ENCODE assay signal across 8 cellular contexts in genomic region chr22:30920407-30920806, GRCh38. TPM values are rescaled to one million over a fixed set of nuclear protein-coding genes. Genes with fewer than 3 reads are reported as not detected.
A peak's percentile ranks its signal among the peaks of the same experiment; 100 is the strongest.
DNase-seq lines count a peak whose midpoint lies in the region; ATAC-seq and TF ChIP-seq lines count a peak whose summit lies in the region.

No MANE protein-coding gene starts in this region.

- H3K27me3 ChIP-seq in Loucy (ENCODE audit: insufficient read depth, low read length, poor library complexity, severe bottlenecking) (no peaks in the 10 kb centered on the region), vagina (no peaks in the 10 kb centered on the region)

- no peaks in the 10 kb centered on the region for H3K4me1 ChIP-seq in Loucy (ENCODE audit: insufficient read depth, low read length, poor library complexity, severe bottlenecking)
- H3K4me1 ChIP-seq in vagina: peaks cover 14% of the 10 kb centered on the region

- peak overlapping the region; percentile 51 for H3K4me2 ChIP-seq in Loucy (ENCODE audit: low read depth, low read length, poor library complexity, severe bottlenecking)

- H4K20me1 ChIP-seq in Loucy (ENCODE audit: insufficient read depth, low read length, poor library complexity, severe bottlenecking): no peaks in the 10 kb centered on the region

- no peaks in the 10 kb centered on the region for H3K79me2 ChIP-seq in Loucy (ENCODE audit: insufficient read depth, low read length)

- no peak for ATAC-seq in GM19395 (IDR thresholded peaks at IDR 0.05; ENCODE audit: unreplicated experiment)

- intact Hi-C loops in cardiac septum (cut with DNase I) (loop anchor here (1.0 to 5.0 kb wide), 2 partner anchors 157 to 288 kb away; no protein-coding TSS in a partner anchor), vagina (cut with DNase I) (loop anchor here (10.0 kb wide), 1 partner anchor 286 kb away; the partner anchor contains the start of gene SLC35E4)

- no peaks in the 10 kb centered on the region for H3K9me2 ChIP-seq in Loucy (replicated peaks; ENCODE audit: low read depth, low read length)

- no peak overlapping the region for H3K27ac ChIP-seq in vagina

- H2AFZ ChIP-seq in Loucy (ENCODE audit: low read length): no peak overlapping the region

- H3K4me3 ChIP-seq in Loucy (ENCODE audit: low read length, poor library complexity, severe bottlenecking) (no peak overlapping the region), vagina (no peak overlapping the region)

- peak; percentile 87 for TF ChIP-seq CTCF in Loucy (conservative IDR thresholded peaks at IDR 0.05; ENCODE audit: low read length)
- peak; percentile 33 to 91 (median 85) for TF ChIP-seq CTCF in vagina (IDR thresholded peaks at IDR 0.05)

- H3F3A ChIP-seq in Loucy (ENCODE audit: low read depth): no peaks in the 10 kb centered on the region

- peak; percentile 77 for DNase-seq in ELF-1 (ENCODE audit: low read depth, low spot score)
- DNase-seq in T-helper 1 cell: peak; percentile 58 to 83 (median 68)
- DNase-seq in activated naive CD8-positive, alpha-beta T cell treated with anti-CD3 and anti-CD28 coated beads, Interleukin-2, amount 50 U/mL, for 16 hours (ENCODE audit: low read depth, low spot score): peak; percentile 73
- peak; percentile 84 for DNase-seq in cardiac septum (ENCODE audit: low spot score)
- peak; percentile 59 for DNase-seq in putamen (ENCODE audit: low spot score)
- DNase-seq in vagina (ENCODE audit: extremely low spot score in 2 of 2): no peak

- no peaks in the 10 kb centered on the region for H3K9me3 ChIP-seq in Loucy (ENCODE audit: insufficient read depth, low read depth, low read length)
- peaks cover 1% of the 10 kb centered on the region for H3K9me3 ChIP-seq in vagina

- H3K9ac ChIP-seq in Loucy (ENCODE audit: low read depth, low read length, poor library complexity, severe bottlenecking): no peak overlapping the region

- H3K36me3 ChIP-seq in Loucy (ENCODE audit: insufficient read depth, low read length) (peaks cover 8% of the 10 kb centered on the region; the same call in 1 of the 2 replicates), vagina (no peaks in the 10 kb centered on the region)

- TF ChIP-seq POLR2A in vagina (IDR thresholded peaks at IDR 0.05): no peak

RNA-seq across cellular contexts. Expression of gene MORC2, which starts 48.2 kb away (rescaled TPM):
- total RNA-seq in cardiac septum: 20.6 TPM
- total RNA-seq in vagina: 18.4 TPM

RNA-seq across cellular contexts. Expression of gene TUG1, which starts 48.7 kb away (rescaled TPM):
- total RNA-seq in cardiac septum: 52.6 TPM
- total RNA-seq in vagina: 85.0 TPM

Comparison
In these comparisons a context has a peak if more than half of its experiments do, and no peak if none do; other contexts are left out.
1. DNase-seq: peak in ELF-1 (single experiment), T-helper 1 cell (5 of 5), activated naive CD8-positive, alpha-beta T cell treated with anti-CD3 and anti-CD28 coated beads, Interleukin-2, amount 50 U/mL, for 16 hours (single experiment), cardiac septum (single experiment) and putamen (single experiment); none in vagina (0 of 2).